19 cellular contexts compared by ENCODE assay signal in the genomic region with DNA sequence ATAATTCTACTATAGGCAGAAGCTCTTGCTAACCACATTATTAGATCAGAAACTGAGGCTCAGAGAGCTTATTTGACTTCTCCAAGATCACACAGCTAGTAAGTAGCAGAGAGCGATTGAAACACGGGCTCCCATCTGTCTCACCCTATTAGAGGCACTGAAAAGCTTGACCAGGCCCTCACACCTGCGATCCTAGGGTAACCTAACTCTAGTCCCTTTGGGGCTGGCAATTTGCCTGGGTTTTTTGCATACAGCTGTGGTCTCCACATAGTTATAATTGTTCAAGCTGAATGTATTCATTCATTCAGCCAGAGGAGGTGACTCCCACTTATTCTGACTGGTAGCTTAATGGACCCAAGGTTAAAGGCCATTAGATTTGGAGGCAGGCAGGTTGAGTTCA.
"Had no signal": no experiment of that assay in that cellular context is flagged by ENCODE, and none has a peak within 500 bp of the region (broad histone marks: within the 10 kb centered on the region; RNA-seq: fewer than 3 reads in every experiment).

No MANE protein-coding gene starts in this region.

- H3K36me3 ChIP-seq: breast epithelium, colonic mucosa had no signal

- ATAC-seq: activated CD4-positive, CD25-positive, alpha-beta regulatory T cell treated with anti-CD3 and anti-CD28 coated beads, Interleukin-2, amount 50 U/mL, for 24 hours; activated CD8-positive, alpha-beta T cell treated with anti-CD3 and anti-CD28 coated beads for 36 hours; activated T-cell treated with anti-CD3 and anti-CD28 coated beads, Interleukin-2, amount 50 U/mL, for 72 hours; K562; PC-3 had no signal

- H3K27me3 ChIP-seq: breast epithelium, colonic mucosa had no signal

- DNase-seq: activated CD4-positive, alpha-beta T cell treated with anti-CD3 and anti-CD28 coated beads for 4 hours; activated CD8-positive, alpha-beta memory T cell treated with anti-CD3 and anti-CD28 coated beads, Interleukin-2, amount 50 U/mL, for 4 hours; activated CD8-positive, alpha-beta T cell treated with anti-CD3 and anti-CD28 coated beads for 36 hours; activated gamma-delta T cell treated with Interleukin-2 at 50 U/mL for 16 hours; activated naive CD4-positive, alpha-beta T cell treated with anti-CD3 and anti-CD28 coated beads, Interleukin-2, amount 10 ng/mL, durations not matched to agents 7 days and 5 days; activated naive CD8-positive, alpha-beta T cell treated with anti-CD3 and anti-CD28 coated beads for 36 hours; activated T-cell treated with anti-CD3 and anti-CD28 coated beads, Interleukin-2, amount 50 U/mL, for 72 hours; caudate nucleus; colonic mucosa; NCI-H1105; NCI-H1436; NCI-H1694 treated with DMSO at 0.1 percent for 48 hours; NCI-H2081 treated with DMSO at 0.1 percent for 48 hours; NCI-H510A treated with DMSO at 0.1 percent for 48 hours; NCI-H82; PC-3 had no signal

- H3K27ac ChIP-seq: breast epithelium, colonic mucosa had no signal

- H3K9me3 ChIP-seq: breast epithelium, colonic mucosa had no signal

- H3K4me1 ChIP-seq: breast epithelium, colonic mucosa had no signal

- H3K4me3 ChIP-seq: breast epithelium, colonic mucosa, K562 had no signal
